In the genomic region with DNA sequence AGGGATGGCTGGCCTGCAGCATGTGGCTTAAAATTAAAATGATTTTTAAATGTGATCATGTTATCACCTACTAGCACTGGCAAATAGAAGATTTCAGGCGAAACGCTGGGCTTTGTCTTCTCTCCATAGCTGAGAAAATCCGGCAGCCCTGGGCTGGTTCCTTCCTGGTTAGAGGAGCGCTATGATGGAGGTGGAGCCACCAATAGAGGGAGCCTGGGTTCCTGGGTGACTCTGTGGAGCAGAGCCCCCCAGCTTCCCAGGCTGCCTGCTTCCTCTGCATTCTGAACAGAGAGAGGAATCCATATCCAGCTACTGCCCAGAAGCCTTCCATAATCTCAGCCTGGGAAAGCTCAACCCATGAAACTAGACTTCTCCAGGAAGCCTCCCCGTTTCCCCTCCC, we compare ENCODE assay signal across 1 cellular context.
TF ChIP-seq lines count a peak whose summit lies in the region.

No MANE protein-coding gene starts in this region.

TF ChIP-seq in WTC11, 78 proteins besides CTCF, POLR2A, EP300 and RAD21 (continued from another document):
- TF ChIP-seq, protein P1, sequence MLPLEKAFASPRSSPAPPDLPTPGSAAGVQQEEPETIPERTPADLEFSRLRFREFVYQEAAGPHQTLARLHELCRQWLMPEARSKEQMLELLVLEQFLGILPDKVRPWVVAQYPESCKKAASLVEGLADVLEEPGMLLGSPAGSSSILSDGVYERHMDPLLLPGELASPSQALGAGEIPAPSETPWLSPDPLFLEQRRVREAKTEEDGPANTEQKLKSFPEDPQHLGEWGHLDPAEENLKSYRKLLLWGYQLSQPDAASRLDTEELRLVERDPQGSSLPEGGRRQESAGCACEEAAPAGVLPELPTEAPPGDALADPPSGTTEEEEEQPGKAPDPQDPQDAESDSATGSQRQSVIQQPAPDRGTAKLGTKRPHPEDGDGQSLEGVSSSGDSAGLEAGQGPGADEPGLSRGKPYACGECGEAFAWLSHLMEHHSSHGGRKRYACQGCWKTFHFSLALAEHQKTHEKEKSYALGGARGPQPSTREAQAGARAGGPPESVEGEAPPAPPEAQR (CRISPR knock-in tag; IDR thresholded peaks at IDR 0.05), result no peak
- TF ChIP-seq CREB1 (CRISPR knock-in tag; IDR thresholded peaks at IDR 0.05) (no peak), JAZF1 (CRISPR knock-in tag; IDR thresholded peaks at IDR 0.05) (no peak), ATF3 (CRISPR knock-in tag; conservative IDR thresholded peaks at IDR 0.05) (no peak), TEAD1 (CRISPR knock-in tag; IDR thresholded peaks at IDR 0.05) (no peak), ZNF416 (CRISPR knock-in tag; IDR thresholded peaks at IDR 0.05) (no peak), ARID4B (CRISPR knock-in tag; IDR thresholded peaks at IDR 0.05; ENCODE audit: borderline replicate concordance) (no peak)
- TF ChIP-seq, protein P2, sequence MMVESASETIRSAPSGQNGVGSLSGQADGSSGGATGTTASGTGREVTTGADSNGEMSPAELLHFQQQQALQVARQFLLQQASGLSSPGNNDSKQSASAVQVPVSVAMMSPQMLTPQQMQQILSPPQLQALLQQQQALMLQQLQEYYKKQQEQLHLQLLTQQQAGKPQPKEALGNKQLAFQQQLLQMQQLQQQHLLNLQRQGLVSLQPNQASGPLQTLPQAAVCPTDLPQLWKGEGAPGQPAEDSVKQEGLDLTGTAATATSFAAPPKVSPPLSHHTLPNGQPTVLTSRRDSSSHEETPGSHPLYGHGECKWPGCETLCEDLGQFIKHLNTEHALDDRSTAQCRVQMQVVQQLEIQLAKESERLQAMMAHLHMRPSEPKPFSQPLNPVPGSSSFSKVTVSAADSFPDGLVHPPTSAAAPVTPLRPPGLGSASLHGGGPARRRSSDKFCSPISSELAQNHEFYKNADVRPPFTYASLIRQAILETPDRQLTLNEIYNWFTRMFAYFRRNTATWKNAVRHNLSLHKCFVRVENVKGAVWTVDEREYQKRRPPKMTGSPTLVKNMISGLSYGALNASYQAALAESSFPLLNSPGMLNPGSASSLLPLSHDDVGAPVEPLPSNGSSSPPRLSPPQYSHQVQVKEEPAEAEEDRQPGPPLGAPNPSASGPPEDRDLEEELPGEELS (CRISPR knock-in tag; IDR thresholded peaks at IDR 0.05), result no peak
- TF ChIP-seq, protein P3, sequence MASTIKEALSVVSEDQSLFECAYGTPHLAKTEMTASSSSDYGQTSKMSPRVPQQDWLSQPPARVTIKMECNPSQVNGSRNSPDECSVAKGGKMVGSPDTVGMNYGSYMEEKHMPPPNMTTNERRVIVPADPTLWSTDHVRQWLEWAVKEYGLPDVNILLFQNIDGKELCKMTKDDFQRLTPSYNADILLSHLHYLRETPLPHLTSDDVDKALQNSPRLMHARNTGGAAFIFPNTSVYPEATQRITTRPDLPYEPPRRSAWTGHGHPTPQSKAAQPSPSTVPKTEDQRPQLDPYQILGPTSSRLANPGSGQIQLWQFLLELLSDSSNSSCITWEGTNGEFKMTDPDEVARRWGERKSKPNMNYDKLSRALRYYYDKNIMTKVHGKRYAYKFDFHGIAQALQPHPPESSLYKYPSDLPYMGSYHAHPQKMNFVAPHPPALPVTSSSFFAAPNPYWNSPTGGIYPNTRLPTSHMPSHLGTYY (CRISPR knock-in tag; IDR thresholded peaks at IDR 0.05), result no peak
- TF ChIP-seq, protein P4, sequence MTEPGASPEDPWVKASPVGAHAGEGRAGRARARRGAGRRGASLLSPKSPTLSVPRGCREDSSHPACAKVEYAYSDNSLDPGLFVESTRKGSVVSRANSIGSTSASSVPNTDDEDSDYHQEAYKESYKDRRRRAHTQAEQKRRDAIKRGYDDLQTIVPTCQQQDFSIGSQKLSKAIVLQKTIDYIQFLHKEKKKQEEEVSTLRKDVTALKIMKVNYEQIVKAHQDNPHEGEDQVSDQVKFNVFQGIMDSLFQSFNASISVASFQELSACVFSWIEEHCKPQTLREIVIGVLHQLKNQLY (CRISPR knock-in tag; IDR thresholded peaks at IDR 0.05), result no peak
